Comparison of ENCODE assay signal across 8 cellular contexts in genomic region chr17:794876-795275, GRCh38. TPM values are rescaled to one million over a fixed set of nuclear protein-coding genes. Genes with fewer than 3 reads are reported as not detected.
DNase-seq lines count a peak whose midpoint lies in the region; ATAC-seq and FAIRE-seq lines count a peak whose summit lies in the region.

No MANE protein-coding gene starts in this region.

- DNase-seq in NCI-H1417 (lab: John Stamatoyannopoulos, UW) (peak; percentile 43 to 67 (median 49)), dermis blood vessel endothelial cell (peak; percentile 89), left lobe of liver (ENCODE audit: low spot score) (peak; percentile 80), cortex of kidney (lab: John Stamatoyannopoulos, UW) (no peak), SKM-1 treated with dmso at 0.1 percent for 144 hours (lab: John Stamatoyannopoulos, UW; ENCODE audit: unreplicated experiment) (no peak)
- DNase-seq in activated CD4-positive, alpha-beta T cell treated with anti-CD3 and anti-CD28 coated beads for 1 hour: peak; percentile 16
- peak; percentile 16 to 21 for DNase-seq in stimulated activated CD4-positive, alpha-beta T cell treated with anti-CD3 and anti-CD28 coated beads, Interleukin-1b, Interleukin-23, amount 100 ng/mL, for 4 hours (ENCODE audit: low read depth in 2 of 2)

- ATAC-seq in left lobe of liver: peak; percentile 93

- peak; percentile 53 for FAIRE-seq in G401.6 (lab: Jason Lieb, UNC)

RNA-seq across cellular contexts. Expression of gene MRM3, which starts 12.7 kb away (rescaled TPM):
- total RNA-seq in dermis blood vessel endothelial cell (20.1 and 24.4 TPM in 2 replicates), left lobe of liver (13.3 TPM)

RNA-seq across cellular contexts. Expression of gene GLOD4, which starts 12.8 kb away (rescaled TPM):
- total RNA-seq in dermis blood vessel endothelial cell (61.8 and 165 TPM in 2 replicates), left lobe of liver (35.4 TPM)

RNA-seq across cellular contexts. Expression of gene GEMIN4, which starts 42.8 kb away (rescaled TPM):
- 12.9 and 18.3 TPM in 2 replicates for total RNA-seq in dermis blood vessel endothelial cell
- total RNA-seq in left lobe of liver: 7.4 TPM

Comparison
In these comparisons a context has a peak if more than half of its experiments do, and no peak if none do; other contexts are left out.
1. DNase-seq: peak in NCI-H1417 (3 of 3), activated CD4-positive, alpha-beta T cell treated with anti-CD3 and anti-CD28 coated beads for 1 hour (single experiment), dermis blood vessel endothelial cell (single experiment), left lobe of liver (single experiment) and stimulated activated CD4-positive, alpha-beta T cell treated with anti-CD3 and anti-CD28 coated beads, Interleukin-1b, Interleukin-23, amount 100 ng/mL, for 4 hours (2 of 2); none in cortex of kidney (single experiment) and SKM-1 treated with dmso at 0.1 percent for 144 hours (single experiment).